ENCODE assay signal across 8 cellular contexts in the genomic region with DNA sequence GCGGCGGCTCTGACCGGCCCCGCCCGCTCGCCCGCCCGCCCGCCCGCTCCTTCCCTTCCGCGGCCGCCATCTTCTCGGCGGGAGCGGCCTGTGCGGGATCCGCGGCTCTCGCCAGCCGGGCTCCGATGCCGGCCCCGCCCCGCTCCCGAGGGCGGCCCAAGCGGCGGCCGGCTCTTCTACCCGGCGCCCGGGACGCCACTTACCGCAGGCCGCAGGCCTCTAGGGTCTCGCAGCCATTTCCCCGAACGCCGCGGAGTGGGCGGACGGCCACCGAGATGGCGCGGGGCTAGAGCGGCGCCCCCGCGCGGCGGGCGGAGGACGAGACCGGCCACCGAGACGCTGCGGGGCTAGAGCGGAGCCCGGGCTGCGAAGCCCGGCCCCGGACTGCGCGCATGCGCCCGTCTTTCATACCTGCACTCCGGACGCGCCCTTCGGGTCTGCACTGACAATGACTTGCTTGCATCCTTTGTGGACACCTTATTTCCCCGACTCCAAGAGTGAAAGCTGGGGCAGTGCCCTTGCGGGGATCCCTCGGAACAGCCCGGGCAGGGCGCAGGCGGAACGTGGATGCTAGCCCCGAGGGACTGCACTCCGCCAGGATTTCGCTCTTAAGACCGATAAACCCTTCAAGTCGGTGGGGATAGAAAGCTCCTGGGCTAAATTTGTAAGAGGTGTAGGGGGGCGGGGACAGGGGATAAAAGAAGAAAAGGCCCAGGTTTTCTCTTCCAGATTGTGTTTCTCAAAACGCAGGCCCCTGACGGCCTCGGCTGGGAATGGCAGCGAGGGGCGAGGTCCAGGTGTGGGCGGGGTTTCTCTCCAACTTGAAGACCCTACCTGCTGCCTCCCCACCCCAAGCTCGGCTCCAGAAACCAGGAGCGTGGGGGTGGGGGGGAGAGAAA. TPM values are rescaled to one million over a fixed set of nuclear protein-coding genes. Genes with fewer than 3 reads are reported as not detected.
DNase-seq lines count a peak whose midpoint lies in the region; ATAC-seq and TF ChIP-seq lines count a peak whose summit lies in the region.

A gene (minus strand): TSS at position 277 of the 899 bp plus-strand sequence.

- peak within 1 kb of the TSS; percentile 65 for H3K4me3 ChIP-seq in AG09309 (ENCODE audit: control insufficient read depth, low read depth, low read length)

- in situ Hi-C loops in GM18951 (cut with MboI; ENCODE audit: low sequenced_read_pairs, unreplicated experiment): no loop called here

- peak; percentile 79 for TF ChIP-seq POLR2A in GM18951 (IDR thresholded peaks at IDR 0.05; ENCODE audit: extremely low read depth, insufficient read depth, insufficient read length)

- DNase-seq in AG09309 (ENCODE audit: low read depth): no peak
- peak; percentile 82 for DNase-seq in NCI-H345 treated with DMSO at 0.1 percent for 48 hours (lab: John Stamatoyannopoulos, UW; ENCODE audit: unreplicated experiment)
- DNase-seq in cerebellum (ENCODE audit: low spot score): peak; percentile 96
- DNase-seq in kidney tubule cell (ENCODE audit: low spot score): peak; percentile 91
- peak; percentile 79 to 85 (median 84) for DNase-seq in stimulated activated CD4-positive, alpha-beta T cell treated with anti-CD3 and anti-CD28 coated beads, Interleukin-1b, Interleukin-23, amount 100 ng/mL, for 24 hours (ENCODE audit: low read depth in 4 of 4, low spot score in 1 of 4)

- peak; percentile 79 for ATAC-seq in HG03175 (IDR thresholded peaks at IDR 0.05; ENCODE audit: unreplicated experiment)
- ATAC-seq in activated CD4-positive, CD25-positive, alpha-beta regulatory T cell treated with anti-CD3 and anti-CD28 coated beads, Interleukin-2, amount 50 U/mL, for 24 hours: peak; percentile 86 to 88

- peak; percentile 48 for TF ChIP-seq CTCF in AG09309 (IDR thresholded peaks at IDR 0.05; ENCODE audit: control insufficient read depth, insufficient read depth, low read depth, low read length, missing control alignments)

RNA-seq across cellular contexts. Expression of the gene that starts here (rescaled TPM):
- 54.3 TPM for total RNA-seq in cerebellum
